ENCODE assay signal across 11 cellular contexts in genomic region chr9:120610975-120611689, GRCh38. TPM values are rescaled to one million over a fixed set of nuclear protein-coding genes. Genes with fewer than 3 reads are reported as not detected.
DNase-seq lines count a peak whose midpoint lies in the region; ATAC-seq and TF ChIP-seq lines count a peak whose summit lies in the region.
"Had no signal": no experiment of that assay in that cellular context is flagged by ENCODE, and none has a peak within 500 bp of the region (broad histone marks: within the 10 kb centered on the region; RNA-seq: fewer than 3 reads in every experiment).

No MANE protein-coding gene starts in this region.

- H2AK5ac ChIP-seq in IMR-90 (ENCODE audit: low read depth, low read length) = no peak overlapping the region

- no peak for TF ChIP-seq EP300 in esophagus muscularis mucosa (IDR thresholded peaks at IDR 0.05)

- no peak overlapping the region for H3K4ac ChIP-seq in IMR-90 (ENCODE audit: low read depth, low read length)

- in situ Hi-C loops in IMR-90 (cut with MboI; ENCODE audit: low sequenced_read_pairs) = loop anchor here (25.0 kb wide), 1 partner anchor 451 kb away; the partner anchor contains the start of genes C5 and CNTRL

- TF ChIP-seq POLR2A in IMR-90 (IDR thresholded peaks at IDR 0.05; ENCODE audit: low read depth, low read length) (no peak), esophagus muscularis mucosa (IDR thresholded peaks at IDR 0.05; ENCODE audit: low read depth) (no peak)

- POLR2A ChIA-PET in Caco-2 (lab: Charles Lee) (interaction anchor here (0.6 kb wide), 1 partner anchor 198 kb away, joined by 3 read pairs; no protein-coding TSS in a partner anchor), IMR-90 (lab: Charles Lee; ENCODE audit: unreplicated experiment) (no interaction called here)

- H3K27ac ChIP-seq in IMR-90 (ENCODE audit: insufficient read depth, low read length) (no peak overlapping the region), VCaP (no peak overlapping the region), esophagus muscularis mucosa (replicated peaks in 1 of 4) (no peak overlapping the region)

- no peak overlapping the region for H3K27ac Mint-ChIP-seq in Caco-2 (ENCODE audit: unreplicated experiment)

- H2BK5ac ChIP-seq in IMR-90 (ENCODE audit: low read depth, low read length, poor library complexity, severe bottlenecking) = no peak overlapping the region

- no peak overlapping the region for H3K9ac ChIP-seq in IMR-90 (ENCODE audit: low read depth, low read length)

- H3K4me1 ChIP-seq in Caco-2 (no peaks in the 10 kb centered on the region), IMR-90 (ENCODE audit: control insufficient read depth, insufficient read depth, low read length) (no peaks in the 10 kb centered on the region; the same call in 1 of the 2 replicates), esophagus muscularis mucosa (no peaks in the 10 kb centered on the region)

- H2BK120ac ChIP-seq in IMR-90 (ENCODE audit: low read depth, low read length) = no peak overlapping the region

- H3K9me3 Mint-ChIP-seq in Caco-2 (ENCODE audit: unreplicated experiment) = no peaks in the 10 kb centered on the region

- no peak overlapping the region for H3K4me2 ChIP-seq in IMR-90 (ENCODE audit: low read depth, low read length)

- H3K56ac ChIP-seq in IMR-90 (ENCODE audit: extremely low read depth, insufficient read depth, low read length) = no peak overlapping the region

- CTCF ChIA-PET in Caco-2 (lab: Charles Lee) (interaction anchor here (0.6 to 1.2 kb wide), 2 partner anchors 46 to 134 kb away, joined by 3 to 10 read pairs; no protein-coding TSS in a partner anchor), IMR-90 (lab: Yijun Ruan, JAX) (interaction anchor here (0.6 to 1.4 kb wide), 3 partner anchors 134 to 327 kb away, joined by 4 to 11 read pairs (median 4); no protein-coding TSS in a partner anchor)

- H3K36me3 ChIP-seq in Caco-2 (ENCODE audit: control insufficient read depth, insufficient read depth, low read length) = no peaks in the 10 kb centered on the region
- H3K36me3 ChIP-seq in IMR-90 (ENCODE audit: control insufficient read depth, insufficient read depth, low read length) = peaks cover 6% of the 10 kb centered on the region
- H3K36me3 ChIP-seq in esophagus muscularis mucosa = peaks cover 4 to 34% (median 12%) of the 10 kb centered on the region in 4 donors

- no peak overlapping the region for H3K23ac ChIP-seq in IMR-90 (ENCODE audit: low read depth, low read length)

- no peaks in the 10 kb centered on the region for H3K27me3 Mint-ChIP-seq in Caco-2 (ENCODE audit: insufficient read depth, unreplicated experiment)

- no peak overlapping the region for H3K4me3 Mint-ChIP-seq in Caco-2 (ENCODE audit: unreplicated experiment)

- H4K8ac ChIP-seq in IMR-90 (ENCODE audit: low read depth in 2 of 2, low read length in 2 of 2) = no peak overlapping the region

- H4K20me1 ChIP-seq in IMR-90 (ENCODE audit: insufficient read depth, low read length) = no peaks in the 10 kb centered on the region

- BruUV-seq in Caco-2 (replicated peaks; lab: Mats Ljungman, UMichigan) = no TSS peak
- BruUV-seq in IMR-90 (replicated peaks; lab: Mats Ljungman, UMichigan) = no TSS peak

- 0 out of 2 replicates have a peak, but pooled peaks have one; percentile 35 for ATAC-seq in IMR-90 (ENCODE audit: low read depth)
- ATAC-seq in activated CD4-positive, CD25-positive, alpha-beta regulatory T cell treated with anti-CD3 and anti-CD28 coated beads, Interleukin-2, amount 50 U/mL, for 24 hours = no peak

- dilution Hi-C loops in IMR-90 (cut with HindIII; ENCODE audit: low sequenced_read_pairs, unreplicated experiment) = no loop called here

- peaks cover 2% of the 10 kb centered on the region; the same call in 1 of the 2 replicates for H3K9me1 ChIP-seq in IMR-90 (ENCODE audit: insufficient read depth, low read length)

- H2AFZ ChIP-seq in IMR-90 (replicated peaks; ENCODE audit: low read length, poor library complexity) = no peak overlapping the region

- no peak overlapping the region for H3K18ac ChIP-seq in IMR-90 (ENCODE audit: low read depth, low read length)

- intact Hi-C loops in Caco-2 (cut with micrococcal nuclease; ENCODE audit: unreplicated experiment) = loop anchor here (10.0 kb wide), 1 partner anchor 444 kb away; the partner anchor contains the start of gene C5
- intact Hi-C loops in IMR-90 (cut with micrococcal nuclease) = no loop called here
- intact Hi-C loops in esophagus muscularis mucosa (cut with DNase I) = no loop called here

- no peak overlapping the region for H4K91ac ChIP-seq in IMR-90 (ENCODE audit: insufficient read depth, low read depth, low read length)

- H3K4me3 ChIP-seq in Caco-2 (ENCODE audit: low read depth, low read length) = no peak overlapping the region
- no peak overlapping the region for H3K4me3 ChIP-seq in IMR-90 (ENCODE audit: insufficient read depth, low read depth, low read length)
- no peak overlapping the region for H3K4me3 ChIP-seq in esophagus muscularis mucosa

- DNase-seq in Caco-2 (peak in 1 of 2 experiments; percentile 10), IMR-90 (no peak), kidney tubule cell (ENCODE audit: low spot score) (peak; percentile 30), putamen (ENCODE audit: low spot score) (no peak), esophagus muscularis mucosa (ENCODE audit: extremely low spot score) (no peak)
- DNase-seq in stimulated activated CD4-positive, alpha-beta T cell treated with anti-CD3 and anti-CD28 coated beads, Interleukin-4, amount 100 ng/mL, for 1 hour = no peak
- DNase-seq: activated T-cell treated with anti-CD3 and anti-CD28 coated beads, Interleukin-2, amount 50 U/mL, for 1 hour; GF-D8; MV-4-11 had no signal

- TF ChIP-seq CTCF in Caco-2 (IDR thresholded peaks at IDR 0.05; ENCODE audit: insufficient read depth in 1 of 2, low read depth in 1 of 2, low read length in 1 of 2, severe bottlenecking in 1 of 2, unreplicated experiment in 1 of 2) (peak; percentile 21 to 28), IMR-90 (conservative IDR thresholded peaks at IDR 0.05; ENCODE audit: low read depth, low read length) (0 out of 2 replicates have a peak, but pooled peaks have one; percentile 20), VCaP (conservative IDR thresholded peaks at IDR 0.05) (peak; percentile 57), esophagus muscularis mucosa (IDR thresholded peaks at IDR 0.05) (no peak)

- TF ChIP-seq RAD21 in IMR-90 (IDR thresholded peaks at IDR 0.05; ENCODE audit: low read length) = no peak

- no peak overlapping the region for H2BK15ac ChIP-seq in IMR-90 (ENCODE audit: low read depth, low read length)

- H3K14ac ChIP-seq in IMR-90 (replicated peaks; ENCODE audit: low read depth, low read length) = no peak overlapping the region

- no peaks in the 10 kb centered on the region for H3K36me3 Mint-ChIP-seq in Caco-2 (ENCODE audit: insufficient read depth, unreplicated experiment)

- no peak overlapping the region for H4K5ac ChIP-seq in IMR-90 (ENCODE audit: low read depth, low read length)

- no peaks in the 10 kb centered on the region for H3K79me1 ChIP-seq in IMR-90 (ENCODE audit: low read depth in 1 of 2, low read length in 2 of 2)

- H3K9me3 ChIP-seq in Caco-2 = no peaks in the 10 kb centered on the region
- H3K9me3 ChIP-seq in IMR-90 (ENCODE audit: control insufficient read depth, insufficient read depth, low read length) = no peaks in the 10 kb centered on the region
- H3K9me3 ChIP-seq in esophagus muscularis mucosa = no peaks in the 10 kb centered on the region

- no peak overlapping the region for H2AK9ac ChIP-seq in IMR-90 (replicated peaks; ENCODE audit: low read depth, low read length, poor library complexity)

- H2BK20ac ChIP-seq in IMR-90 (ENCODE audit: low read depth, low read length) = no peak overlapping the region

- no peaks in the 10 kb centered on the region for H3K4me1 Mint-ChIP-seq in Caco-2 (ENCODE audit: low read depth, unreplicated experiment)

- H3K27me3 ChIP-seq in Caco-2 (replicated peaks; ENCODE audit: control insufficient read depth, insufficient read depth, low read length) (no peaks in the 10 kb centered on the region), IMR-90 (ENCODE audit: control insufficient read depth, insufficient read depth, low read length) (no peaks in the 10 kb centered on the region), esophagus muscularis mucosa (no peaks in the 10 kb centered on the region)

TF ChIP-seq in IMR-90, 13 proteins besides CTCF, POLR2A, EP300 and RAD21 (continues in another document):
- no peak for TF ChIP-seq CEBPB (IDR thresholded peaks at IDR 0.05; ENCODE audit: low read depth, low read length)
- no peak for TF ChIP-seq MAFK (IDR thresholded peaks at IDR 0.05; ENCODE audit: low read depth, low read length)
- no peak for TF ChIP-seq MAZ (IDR thresholded peaks at IDR 0.05; ENCODE audit: borderline replicate concordance, low read depth, low read length)
- TF ChIP-seq BHLHE40 (IDR thresholded peaks at IDR 0.05; ENCODE audit: low read depth, low read length) = no peak
- TF ChIP-seq MXI1 (IDR thresholded peaks at IDR 0.05; ENCODE audit: borderline replicate concordance, low read depth, low read length) = no peak
- no peak for TF ChIP-seq CHD1 (IDR thresholded peaks at IDR 0.05; ENCODE audit: low read depth, low read length)
- TF ChIP-seq RCOR1 (IDR thresholded peaks at IDR 0.05; ENCODE audit: insufficient replicate concordance, low read length) = no peak
- TF ChIP-seq RFX5 (IDR thresholded peaks at IDR 0.05; ENCODE audit: low read depth, low read length) = no peak
- no peak for TF ChIP-seq USF2 (IDR thresholded peaks at IDR 0.05; ENCODE audit: low read depth, low read length)
- no peak for TF ChIP-seq FOS (IDR thresholded peaks at IDR 0.05; ENCODE audit: low read depth, low read length)

RNA-seq across cellular contexts. Expression of gene CDK5RAP2, which starts 31.2 kb away (rescaled TPM):
- 68.2 and 71.3 TPM in 2 replicates for total RNA-seq in Caco-2 (2022)
- total RNA-seq in IMR-90 (2012; rRNA removed) = 29.4 and 31.7 TPM in 2 replicates
- polyA plus RNA-seq in IMR-90 (2012; rRNA removed) = 27.9 and 29.5 TPM in 2 replicates
- polyA plus RNA-seq in IMR-90 (2012; cell fraction: cytosol; rRNA removed) = 17.2 TPM in 2 replicates
- polyA plus RNA-seq in IMR-90 (2012; cell fraction: nucleus; rRNA removed; ENCODE audit: low replicate concordance) = 44.6 and 59.8 TPM in 2 replicates
- 10 to 100 TPM; 34.6 to 38.6 (median 36.7) TPM for total RNA-seq in esophagus muscularis mucosa

Comparison
In these comparisons a context has a peak if more than half of its experiments do, and no peak if none do; other contexts are left out.
1. CTCF ChIP-seq: peak in Caco-2 (2 of 2), IMR-90 (single experiment) and VCaP (single experiment); none in esophagus muscularis mucosa (0 of 3).